8 cellular contexts compared by ENCODE assay signal in genomic region chr1:160342953-160343869, GRCh38. TPM values are rescaled to one million over a fixed set of nuclear protein-coding genes. Genes with fewer than 3 reads are reported as not detected.
A peak's percentile ranks its signal among the peaks of the same experiment; 100 is the strongest.
DNase-seq lines count a peak whose midpoint lies in the region; TF ChIP-seq lines count a peak whose summit lies in the region.

Gene COPA (minus strand): TSS chr1:160343250. CDS start chr1:160343170, 80 bp downstream.
Gene NCSTN (plus strand): TSS chr1:160343383. CDS start chr1:160343397, 14 bp downstream.

- H2AK5ac ChIP-seq in H9 (ENCODE audit: insufficient read length, low read length): no peak within 1 kb of the TSS

- H4K20me1 ChIP-seq in H9 (ENCODE audit: control insufficient read depth, insufficient read depth, insufficient read length): no peaks in the 10 kb centered on the region
- no peaks in the 10 kb centered on the region for H4K20me1 ChIP-seq in MM.1S (ENCODE audit: insufficient read depth, low read length)
- no peaks in the 10 kb centered on the region for H4K20me1 ChIP-seq in neural cell (ENCODE audit: insufficient read depth)

- TF ChIP-seq CTCF in H9 (conservative IDR thresholded peaks at IDR 0.05): no peak
- no peak for TF ChIP-seq CTCF in MM.1S (IDR thresholded peaks at IDR 0.05; ENCODE audit: low read length)
- peak; percentile 23 for TF ChIP-seq CTCF in neural cell (IDR thresholded peaks at IDR 0.05; ENCODE audit: poor library complexity, severe bottlenecking)
- TF ChIP-seq CTCF in stomach (IDR thresholded peaks at IDR 0.05): peak in 1 of 7 experiments; percentile 20

- H3K27ac Mint-ChIP-seq in H9: peak within 1 kb of the TSS; percentile 98 to 99 (median 98)

- TF ChIP-seq POLR2A in stomach (IDR thresholded peaks at IDR 0.05): peak in 2 of 4 donors; percentile 88 to 91

- no peak within 1 kb of the TSS for H3K56ac ChIP-seq in H9 (ENCODE audit: insufficient read length, low read depth, low read length)

- H3K9me2 ChIP-seq in MM.1S (replicated peaks; ENCODE audit: insufficient read depth, low read length): no peaks in the 10 kb centered on the region
- H3K9me2 ChIP-seq in neural cell (ENCODE audit: insufficient read depth, low read length): no peaks in the 10 kb centered on the region

- H3K36me3 Mint-ChIP-seq in H9 (ENCODE audit: insufficient read depth in 1 of 3, low read depth in 3 of 3): peaks cover 12 to 45% (median 40%) of the 10 kb centered on the region in 3 experiments; a peak in 6 of 7 replicates

- peaks cover 7% of the 10 kb centered on the region for H3K23me2 ChIP-seq in H9 (ENCODE audit: insufficient read length, low read depth, low read length, poor library complexity, severe bottlenecking)

- H3K4me3 ChIP-seq in MM.1S (ENCODE audit: low read length) (peak within 1 kb of the TSS; percentile 94), neural cell (ENCODE audit: low read length) (peak within 1 kb of the TSS; percentile 81), stomach (peak within 1 kb of the TSS; percentile 75 to 91 (median 85))

- H3K79me2 ChIP-seq in H9 (ENCODE audit: insufficient read depth, low read length) (peaks cover 12% of the 10 kb centered on the region; the same call in 1 of the 2 replicates), MM.1S (ENCODE audit: low read length) (peaks cover 88% of the 10 kb centered on the region), neural cell (replicated peaks; ENCODE audit: insufficient read depth, low read length) (peaks cover 67% of the 10 kb centered on the region)

- no peaks in the 10 kb centered on the region for H3K4me1 ChIP-seq in H9 (ENCODE audit: insufficient read depth, low read length)
- peaks cover 9% of the 10 kb centered on the region for H3K4me1 ChIP-seq in MM.1S (ENCODE audit: low read length)
- H3K4me1 ChIP-seq in stomach: peaks cover 14 to 82% (median 31%) of the 10 kb centered on the region in 4 donors

- H3K4me1 Mint-ChIP-seq in H9: peaks cover 25 to 26% of the 10 kb centered on the region in 2 experiments

- no peak within 1 kb of the TSS for H3K23ac ChIP-seq in H9 (ENCODE audit: insufficient read length, low read depth, low read length)

- H3K27me3 ChIP-seq in H9 (ENCODE audit: insufficient read depth, low read length) (no peaks in the 10 kb centered on the region), MM.1S (replicated peaks; ENCODE audit: insufficient read depth, low read length) (no peaks in the 10 kb centered on the region), neural cell (ENCODE audit: insufficient read depth, low read depth, low read length) (no peaks in the 10 kb centered on the region), stomach (no peaks in the 10 kb centered on the region)

- peaks cover 7% of the 10 kb centered on the region; the same call in 1 of the 2 replicates for H3K36me3 ChIP-seq in MM.1S (replicated peaks; ENCODE audit: insufficient read depth, low read length)
- H3K36me3 ChIP-seq in neural cell (ENCODE audit: insufficient read depth, low read length): peaks cover 5% of the 10 kb centered on the region
- H3K36me3 ChIP-seq in stomach: peaks cover 16 to 55% (median 50%) of the 10 kb centered on the region in 4 donors

- H3K9me3 Mint-ChIP-seq in H9: peaks cover 0 to 3% of the 10 kb centered on the region in 2 experiments; a peak in 1 of 5 replicates

- peak; percentile 96 for DNase-seq in ELF-1 (ENCODE audit: low read depth, low spot score)
- DNase-seq in H9: peak; percentile 95
- peak; percentile 99 for DNase-seq in MM.1S
- DNase-seq in SIG-M5 (lab: John Stamatoyannopoulos, UW): peak; percentile 78
- DNase-seq in activated gamma-delta T cell (lab: John Stamatoyannopoulos, UW): peak; percentile 56
- DNase-seq in fibroblast of the conjunctiva (ENCODE audit: low read depth): peak; percentile 90
- peak; percentile 92 for DNase-seq in stomach

- H2BK5ac ChIP-seq in H9 (ENCODE audit: insufficient read length, low read length): no peak within 1 kb of the TSS

- peaks cover 9% of the 10 kb centered on the region for H3K79me1 ChIP-seq in H9 (ENCODE audit: insufficient read depth, low read depth, low read length, poor library complexity, severe bottlenecking)

- no peak within 1 kb of the TSS for H4K91ac ChIP-seq in H9 (ENCODE audit: insufficient read length, low read depth, low read length)

- H3K27ac ChIP-seq in H9 (ENCODE audit: insufficient read length, low read depth, low read length) (no peak within 1 kb of the TSS), MM.1S (ENCODE audit: low read length) (peak within 1 kb of the TSS; percentile 58; the same call in 1 of the 2 replicates), neural cell (ENCODE audit: low read length) (peak within 1 kb of the TSS; percentile 67), stomach (peak within 1 kb of the TSS; percentile 82 to 94 (median 93))

- H3K4ac ChIP-seq in H9 (ENCODE audit: low read depth, low read length): no peak within 1 kb of the TSS

- H3T11ph ChIP-seq in H9 (ENCODE audit: low read length): no peak within 1 kb of the TSS

- H4K8ac ChIP-seq in H9 (replicated peaks; ENCODE audit: insufficient read length, low read depth, low read length): no peak within 1 kb of the TSS

- H3K27me3 Mint-ChIP-seq in H9 (ENCODE audit: low read depth): peaks cover 2% of the 10 kb centered on the region; the same call in 1 of the 2 replicates

- no peak within 1 kb of the TSS for H2BK15ac ChIP-seq in H9 (ENCODE audit: low read depth, low read length)

- H2BK20ac ChIP-seq in H9 (ENCODE audit: low read depth, low read length, poor library complexity, severe bottlenecking): no peak within 1 kb of the TSS

- H3K9ac ChIP-seq in H9 (ENCODE audit: extremely low read depth, insufficient read length, low read length) (peak within 1 kb of the TSS; percentile 93), MM.1S (ENCODE audit: low read length) (peak within 1 kb of the TSS; percentile 91), neural cell (ENCODE audit: low read length) (peak within 1 kb of the TSS; percentile 91)

- H3K4me2 ChIP-seq in H9 (ENCODE audit: insufficient read depth, insufficient read length, low read length) (peak within 1 kb of the TSS; percentile 95), MM.1S (ENCODE audit: low read depth, low read length) (peak within 1 kb of the TSS; percentile 81), neural cell (ENCODE audit: low read length) (peak within 1 kb of the TSS; percentile 91)

- no peak within 1 kb of the TSS for H2BK12ac ChIP-seq in H9 (ENCODE audit: insufficient read length, low read depth, low read length)

- H2AFZ ChIP-seq in H9 (ENCODE audit: low read length) (no peak within 1 kb of the TSS), MM.1S (ENCODE audit: low read length) (peak within 1 kb of the TSS; percentile 66), neural cell (ENCODE audit: low read depth, low read length) (peak within 1 kb of the TSS; percentile 69)

- H3K4me3 Mint-ChIP-seq in H9: peak within 1 kb of the TSS; percentile 99 to 100

- H2BK120ac ChIP-seq in H9 (ENCODE audit: low read depth, low read length, poor library complexity, severe bottlenecking): no peak within 1 kb of the TSS

- TF ChIP-seq EP300 in neural cell (conservative IDR thresholded peaks at IDR 0.05; ENCODE audit: poor library complexity, severe bottlenecking): peak; percentile 35
- no peak for TF ChIP-seq EP300 in stomach (IDR thresholded peaks at IDR 0.05)

- H3F3A ChIP-seq in MM.1S (ENCODE audit: insufficient read depth, low read length) (0 out of 2 replicates have a peak, but pooled peaks cover 4% of the 10 kb centered on the region), neural cell (ENCODE audit: insufficient read depth, low read length, poor library complexity, severe bottlenecking) (no peaks in the 10 kb centered on the region)

- intact Hi-C loops in stomach (cut with DNase I; ENCODE audit: low total_unique reads): no loop called here

- peak within 1 kb of the TSS; percentile 88 for H3K14ac ChIP-seq in H9 (ENCODE audit: insufficient read depth, low read length)

- H3K18ac ChIP-seq in H9 (ENCODE audit: insufficient read length, low read depth, low read length): peak within 1 kb of the TSS; percentile 43

- no CpG with 5 or more reads among the region's 58 CpGs for WGBS in H9 (ENCODE audit: extremely low coverage, insufficient read length, low lambda C conversion rate)
- WGBS in stomach, 5 donors: 0 to 1% (median 0%) methylated on average over 54 to 58 of the region's 58 CpGs

- H3K9me3 ChIP-seq in H9 (ENCODE audit: control insufficient read depth, low read depth, low read length) (no peaks in the 10 kb centered on the region), MM.1S (replicated peaks; ENCODE audit: insufficient read depth, low read length) (no peaks in the 10 kb centered on the region), neural cell (ENCODE audit: low read length) (no peaks in the 10 kb centered on the region), stomach (no peaks in the 10 kb centered on the region)

- no peak within 1 kb of the TSS for H4K5ac ChIP-seq in H9 (ENCODE audit: insufficient read length, low read depth, low read length)

- peak; percentile 44 for TF ChIP-seq RAD21 in neural cell (conservative IDR thresholded peaks at IDR 0.05)

RNA-seq across cellular contexts. Expression of gene COPA, which starts in this region (rescaled TPM):
- 118 TPM in 2 replicates for total RNA-seq in H9 (2021)
- 75.0 and 75.6 TPM in 2 replicates for polyA plus RNA-seq in neural cell
- polyA minus RNA-seq in neural cell: 146 and 150 TPM in 2 replicates
- 100 to 1,000 TPM in 4 of 5 donors, 10 to 100 TPM in 1; 64.8 to 243 (median 124) TPM for total RNA-seq in stomach
- 10 to 100 TPM; 42.4 to 57.0 (median 49.2) TPM for polyA plus RNA-seq in stomach

RNA-seq across cellular contexts. Expression of gene NCSTN, which starts in this region (rescaled TPM):
- total RNA-seq in H9 (2021) (67.8 and 69.3 TPM in 2 replicates), stomach (100 to 1,000 TPM in 1 of 5 donors, 10 to 100 TPM in 4; 18.2 to 123 (median 71.0) TPM)
- polyA plus RNA-seq in neural cell (21.0 and 26.8 TPM in 2 replicates), stomach (10 to 100 TPM; 14.5 to 37.0 (median 34.6) TPM)
- 47.0 and 47.6 TPM in 2 replicates for polyA minus RNA-seq in neural cell
